8 cellular contexts compared by ENCODE assay signal in the genomic region with DNA sequence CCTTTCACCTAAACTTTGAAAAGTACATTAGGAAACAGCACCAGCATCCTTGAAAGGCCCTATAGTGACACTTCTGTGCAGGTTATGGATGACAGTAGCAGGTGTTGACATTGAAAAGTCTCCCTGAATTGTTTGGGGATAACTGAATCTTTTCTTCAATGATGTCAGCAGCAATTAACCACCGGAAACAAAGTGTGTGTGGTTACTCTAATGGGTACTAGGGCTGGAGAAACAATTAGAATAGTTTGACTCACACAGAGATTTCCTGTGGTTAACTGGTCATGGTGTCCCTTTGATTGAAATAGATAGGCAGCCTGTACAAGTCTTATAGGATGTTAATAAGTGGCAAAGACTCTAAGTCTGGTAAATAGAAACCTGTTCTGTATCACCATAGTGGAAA.
DNase-seq lines count a peak whose midpoint lies in the region; ATAC-seq and TF ChIP-seq lines count a peak whose summit lies in the region.

No MANE protein-coding gene starts in this region.

- no peaks in the 10 kb centered on the region for H3K27me3 ChIP-seq in PC-9 (ENCODE audit: insufficient read depth, low read depth)

- H3F3A ChIP-seq in PC-9 (ENCODE audit: insufficient read depth, low read depth) = no peaks in the 10 kb centered on the region

- BruUV-seq in PC-9 (replicated peaks; lab: Mats Ljungman, UMichigan) = no TSS peak

- H4K20me1 ChIP-seq in PC-9 (ENCODE audit: insufficient read depth) = no peaks in the 10 kb centered on the region

- no peak overlapping the region for H3K27ac Mint-ChIP-seq in activated CD4-positive, alpha-beta T cell treated with anti-CD3 and anti-CD28 coated beads for 36 hours

- ATAC-seq in GM21447 (IDR thresholded peaks at IDR 0.05; ENCODE audit: unreplicated experiment) = peak; percentile 98
- ATAC-seq in HG03439 (IDR thresholded peaks at IDR 0.05; ENCODE audit: unreplicated experiment) = peak; percentile 87
- no peak for ATAC-seq in activated CD4-positive, alpha-beta T cell treated with anti-CD3 and anti-CD28 coated beads for 36 hours

- H3K27me3 Mint-ChIP-seq in activated CD4-positive, alpha-beta T cell treated with anti-CD3 and anti-CD28 coated beads for 36 hours = no peaks in the 10 kb centered on the region

- H3K4me3 Mint-ChIP-seq in activated CD4-positive, alpha-beta T cell treated with anti-CD3 and anti-CD28 coated beads for 36 hours = no peak overlapping the region

- no peaks in the 10 kb centered on the region for H3K36me3 Mint-ChIP-seq in activated CD4-positive, alpha-beta T cell treated with anti-CD3 and anti-CD28 coated beads for 36 hours (ENCODE audit: low read depth)

- H3K4me1 ChIP-seq in PC-9 (replicated peaks; ENCODE audit: insufficient read depth) = no peaks in the 10 kb centered on the region; the same call in 1 of the 2 replicates

- no peak for TF ChIP-seq CTCF in PC-9 (conservative IDR thresholded peaks at IDR 0.05)

- no peaks in the 10 kb centered on the region for H3K9me2 ChIP-seq in PC-9 (ENCODE audit: insufficient read depth)

- no peaks in the 10 kb centered on the region for H3K79me2 ChIP-seq in PC-9 (ENCODE audit: low read depth)

- no peak overlapping the region for H2AFZ ChIP-seq in PC-9

- POLR2A ChIA-PET in activated CD4-positive, alpha-beta T cell treated with anti-CD3 and anti-CD28 coated beads for 36 hours (lab: Charles Lee) = no interaction called here
- POLR2A ChIA-PET in PC-9 (lab: Charles Lee; ENCODE audit: unreplicated experiment) = no interaction called here

- no peak overlapping the region for H3K4me2 ChIP-seq in PC-9

- CTCF ChIA-PET in activated CD4-positive, alpha-beta T cell treated with anti-CD3 and anti-CD28 coated beads for 36 hours (lab: Charles Lee) = no interaction called here
- CTCF ChIA-PET in PC-9 (lab: Charles Lee) = no interaction called here

- no peaks in the 10 kb centered on the region for H3K9me3 ChIP-seq in PC-9 (ENCODE audit: insufficient read depth, low read depth)

- H3K9me3 Mint-ChIP-seq in activated CD4-positive, alpha-beta T cell treated with anti-CD3 and anti-CD28 coated beads for 36 hours (ENCODE audit: low read depth) = peaks cover 3% of the 10 kb centered on the region

- H3K4me3 ChIP-seq in PC-9 = no peak overlapping the region

- H3K4me1 Mint-ChIP-seq in activated CD4-positive, alpha-beta T cell treated with anti-CD3 and anti-CD28 coated beads for 36 hours = no peaks in the 10 kb centered on the region

- H3K27ac ChIP-seq in PC-9 = no peak overlapping the region

- DNase-seq in EL (peak; percentile 83), amniotic epithelial cell (ENCODE audit: low read depth) (peak; percentile 49), PC-9 (no peak), amygdala (lab: John Stamatoyannopoulos, UW) (no peak)
- no peak for DNase-seq in activated CD4-positive, alpha-beta T cell treated with anti-CD3 and anti-CD28 coated beads for 36 hours
- DNase-seq in activated effector memory CD4-positive, alpha-beta T cell treated with anti-CD3 and anti-CD28 coated beads, Interleukin-2, amount 50 U/mL, for 16 hours = no peak

- intact Hi-C loops in activated CD4-positive, alpha-beta T cell treated with anti-CD3 and anti-CD28 coated beads for 36 hours (cut with DNase I, micrococcal nuclease) = no loop called here
- intact Hi-C loops in PC-9 (cut with micrococcal nuclease; ENCODE audit: unreplicated experiment) = no loop called here

- H3K36me3 ChIP-seq in PC-9 (ENCODE audit: low read depth) = no peaks in the 10 kb centered on the region

Comparison
In these comparisons a context has a peak if more than half of its experiments do, and no peak if none do; other contexts are left out.
1. DNase-seq: peak in EL (single experiment) and amniotic epithelial cell (single experiment); none in activated CD4-positive, alpha-beta T cell treated with anti-CD3 and anti-CD28 coated beads for 36 hours (single experiment), PC-9 (0 of 2), activated effector memory CD4-positive, alpha-beta T cell treated with anti-CD3 and anti-CD28 coated beads, Interleukin-2, amount 50 U/mL, for 16 hours (single experiment) and amygdala (0 of 56).